In genomic region chr1:19360026-19360813, GRCh38 we compare ENCODE assay signal across 9 cellular contexts. TPM values are rescaled to one million over a fixed set of nuclear protein-coding genes. Genes with fewer than 3 reads are reported as not detected.
DNase-seq lines count a peak whose midpoint lies in the region; ATAC-seq and TF ChIP-seq lines count a peak whose summit lies in the region.
"Had no signal": no experiment of that assay in that cellular context is flagged by ENCODE, and none has a peak within 500 bp of the region (broad histone marks: within the 10 kb centered on the region; RNA-seq: fewer than 3 reads in every experiment).

No MANE protein-coding gene starts in this region.

- ATAC-seq in CD4-positive, CD25-positive, alpha-beta regulatory T cell (ENCODE audit: low read depth in 2 of 2) = no peak

- H3K36me3 ChIP-seq in BLaER1 (peaks cover 54% of the 10 kb centered on the region), WERI-Rb-1 (peaks cover 12% of the 10 kb centered on the region)
- H3K36me3 ChIP-seq in CD4-positive, CD25-positive, alpha-beta regulatory T cell (ENCODE audit: control insufficient read depth, insufficient read depth, low read length) = peaks cover 45% of the 10 kb centered on the region

- no peak for TF ChIP-seq CTCF in WERI-Rb-1 (IDR thresholded peaks at IDR 0.05; ENCODE audit: low read depth, low read length)

- H3K27ac ChIP-seq in BLaER1 = no peak overlapping the region
- no peak overlapping the region for H3K27ac ChIP-seq in CD4-positive, CD25-positive, alpha-beta regulatory T cell (ENCODE audit: insufficient read depth, low read length, poor library complexity, severe bottlenecking)
- H3K27ac ChIP-seq in WERI-Rb-1 = no peak overlapping the region

- peak overlapping the region in 1 of 4 donors; percentile 29 for H3K4me3 Mint-ChIP-seq in CD4-positive, CD25-positive, alpha-beta regulatory T cell
- H3K4me3 Mint-ChIP-seq in immature natural killer cell = no peak overlapping the region

- peak overlapping the region in 2 of 3 donors; percentile 17 to 76 for H3K27ac Mint-ChIP-seq in CD4-positive, CD25-positive, alpha-beta regulatory T cell
- H3K27ac Mint-ChIP-seq in immature natural killer cell = peak overlapping the region in 4 of 6 donors; percentile 21 to 67 (median 56)

- H3K4me2 ChIP-seq in BLaER1 = peak overlapping the region; percentile 71

- H3K9ac ChIP-seq in BLaER1 = peak overlapping the region; percentile 3; the same call in 1 of the 2 replicates

- peaks cover 17% of the 10 kb centered on the region for H3K36me3 Mint-ChIP-seq in CD4-positive, CD25-positive, alpha-beta regulatory T cell
- H3K36me3 Mint-ChIP-seq in immature natural killer cell = peaks cover 0 to 6% (median 0%) of the 10 kb centered on the region in 3 donors

- peaks cover 84% of the 10 kb centered on the region for H4K20me1 ChIP-seq in BLaER1

- peaks cover 6 to 38% (median 22%) of the 10 kb centered on the region in 4 donors for H3K4me1 Mint-ChIP-seq in CD4-positive, CD25-positive, alpha-beta regulatory T cell
- H3K4me1 Mint-ChIP-seq in immature natural killer cell = peaks cover 67 to 77% of the 10 kb centered on the region in 2 donors

- H3K4me3 ChIP-seq in BLaER1 (no peak overlapping the region), WERI-Rb-1 (ENCODE audit: low read depth, low read length) (no peak overlapping the region)
- no peak overlapping the region for H3K4me3 ChIP-seq in CD4-positive, CD25-positive, alpha-beta regulatory T cell (ENCODE audit: low read depth, low read length)

- no peaks in the 10 kb centered on the region for H3K27me3 Mint-ChIP-seq in CD4-positive, CD25-positive, alpha-beta regulatory T cell
- H3K27me3 Mint-ChIP-seq in immature natural killer cell (ENCODE audit: low read depth in 3 of 3) = peaks cover 0 to 7% (median 3%) of the 10 kb centered on the region in 3 donors

- no peaks in the 10 kb centered on the region for H3K9me3 ChIP-seq in BLaER1
- no peaks in the 10 kb centered on the region for H3K9me3 ChIP-seq in CD4-positive, CD25-positive, alpha-beta regulatory T cell (ENCODE audit: control insufficient read depth in 2 of 2, low read length in 2 of 2)
- no peaks in the 10 kb centered on the region for H3K9me3 ChIP-seq in WERI-Rb-1 (ENCODE audit: severe bottlenecking)

- no peaks in the 10 kb centered on the region for H3K9me3 Mint-ChIP-seq in CD4-positive, CD25-positive, alpha-beta regulatory T cell
- no peaks in the 10 kb centered on the region for H3K9me3 Mint-ChIP-seq in immature natural killer cell

- H3K27me3 ChIP-seq in BLaER1 = no peaks in the 10 kb centered on the region
- H3K27me3 ChIP-seq in CD4-positive, CD25-positive, alpha-beta regulatory T cell (ENCODE audit: control insufficient read depth, insufficient read depth, low read length) = no peaks in the 10 kb centered on the region
- H3K27me3 ChIP-seq in WERI-Rb-1 (ENCODE audit: insufficient read depth, low read depth, severe bottlenecking) = no peaks in the 10 kb centered on the region

- peaks cover 39% of the 10 kb centered on the region for H3K4me1 ChIP-seq in BLaER1
- H3K4me1 ChIP-seq in CD4-positive, CD25-positive, alpha-beta regulatory T cell (ENCODE audit: control insufficient read depth, insufficient read depth, low read length, poor library complexity, severe bottlenecking) = peaks cover 7% of the 10 kb centered on the region

- DNase-seq in CD4-positive, CD25-positive, alpha-beta regulatory T cell = peak in 1 of 3 donors; percentile 41
- DNase-seq in WERI-Rb-1 (peak; percentile 39), immature natural killer cell (no peak), COR-L47 (lab: John Stamatoyannopoulos, UW) (no peak), mesenteric fat pad (ENCODE audit: low spot score) (no peak), SW480 (ENCODE audit: low spot score) (no peak)
- DNase-seq: activated effector memory CD4-positive, alpha-beta T cell treated with Interleukin-2 at 50 U/mL for 16 hours; cerebellar nuclear complex had no signal

RNA-seq across cellular contexts. Expression of gene SLC66A1, which starts 48.1 kb away (rescaled TPM):
- 3.2 TPM for total RNA-seq in CD4-positive, CD25-positive, alpha-beta regulatory T cell
- polyA plus RNA-seq in CD4-positive, CD25-positive, alpha-beta regulatory T cell = 1 to 10 TPM; 3.7 to 8.7 (median 5.8) TPM
- polyA plus RNA-seq in immature natural killer cell = 10 to 100 TPM in 1 of 3 donors, 1 to 10 TPM in 2; 2.4 to 10.2 (median 3.3) TPM
- 15.1 TPM for total RNA-seq in mesenteric fat pad

RNA-seq across cellular contexts. Expression of gene AKR7A2, which starts 48.3 kb away (rescaled TPM):
- 20.5 TPM for total RNA-seq in CD4-positive, CD25-positive, alpha-beta regulatory T cell
- 100 to 1,000 TPM; 107 to 133 (median 115) TPM for polyA plus RNA-seq in CD4-positive, CD25-positive, alpha-beta regulatory T cell
- polyA plus RNA-seq in immature natural killer cell = 100 to 1,000 TPM; 130 to 217 (median 153) TPM
- total RNA-seq in mesenteric fat pad = 39.4 TPM
